Comparison of ENCODE assay signal across 24 cellular contexts in the genomic region with DNA sequence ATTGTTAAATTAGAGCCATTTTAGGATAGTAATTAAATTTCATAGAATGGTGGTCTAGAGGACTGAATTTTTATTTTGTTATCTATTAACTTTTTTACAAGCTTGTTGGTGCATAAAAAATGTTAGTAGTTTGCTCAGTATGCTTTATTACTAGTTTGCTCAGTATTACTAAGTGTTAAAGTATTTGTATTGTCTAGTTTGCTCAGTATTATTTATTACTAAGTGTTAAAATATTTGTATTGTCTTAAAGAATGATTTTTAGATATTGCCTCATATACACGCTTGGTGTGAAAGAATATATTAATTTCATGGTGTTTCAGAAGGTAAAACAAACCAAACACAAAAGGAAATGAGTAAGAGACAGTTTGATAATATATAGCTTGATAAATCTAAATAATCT.
"Had no signal": no experiment of that assay in that cellular context is flagged by ENCODE, and none has a peak within 500 bp of the region (broad histone marks: within the 10 kb centered on the region; RNA-seq: fewer than 3 reads in every experiment).

No MANE protein-coding gene starts in this region.

- H3K36me3 ChIP-seq: colonic mucosa, esophagus squamous epithelium, gastrocnemius medialis, heart right ventricle, neural progenitor cell, pancreas, right lobe of liver, transverse colon had no signal

- DNase-seq: cerebellar nuclear complex; colonic mucosa; effector CD4-positive, alpha-beta T cell; endodermal cell; esophagus squamous epithelium; gastrocnemius medialis; heart right ventricle; hypothalamus; islet precursor cell; left colon; left ventricle myocardium superior; mesenchymal stem cell; midbrain; nucleus accumbens; pancreas; retina; right lobe of liver; stimulated activated CD4-positive, alpha-beta T cell treated with anti-CD3 and anti-CD28 coated beads, Interleukin-1b, Interleukin-23, amount 100 ng/mL, for 48 hours; stimulated activated CD4-positive, alpha-beta T cell treated with anti-CD3 and anti-CD28 coated beads, Interleukin-4, amount 100 ng/mL, for 24 hours; transverse colon had no signal

- H3K27me3 ChIP-seq: colonic mucosa, esophagus squamous epithelium, gastrocnemius medialis, heart right ventricle, neural progenitor cell, pancreas, right lobe of liver, transverse colon had no signal

- H3K4me2 ChIP-seq: neural progenitor cell had no signal

- H3K4me3 ChIP-seq: colonic mucosa, esophagus squamous epithelium, gastrocnemius medialis, heart right ventricle, lung, neural progenitor cell, pancreas, right lobe of liver, transverse colon had no signal

- H3K4me1 ChIP-seq: colonic mucosa, esophagus squamous epithelium, gastrocnemius medialis, heart right ventricle, neural progenitor cell, right lobe of liver, transverse colon had no signal

- H2AFZ ChIP-seq: neural progenitor cell had no signal

- H3K9me3 ChIP-seq: colonic mucosa, esophagus squamous epithelium, gastrocnemius medialis, heart right ventricle, pancreas, right lobe of liver, transverse colon had no signal

- H3K27ac ChIP-seq: colonic mucosa, esophagus squamous epithelium, gastrocnemius medialis, heart right ventricle, neural progenitor cell, pancreas, right lobe of liver, transverse colon had no signal

- ATAC-seq: gastrocnemius medialis; heart right ventricle; left colon; left ventricle myocardium superior; natural killer cell treated with Interleukin-12 subunit alpha and Interleukin-12 subunit beta and Interleukin-15 and Interleukin-18, amount 100 ng/mL, for 72 hours; pancreas; right lobe of liver; stimulated activated memory B cell treated with anti-CD40 and anti-IgM and Interleukin-4, amounts not matched to agents 10 μg/mL and 1 μg/mL and 100 μg/mL, for 72 hours had no signal
